27 cellular contexts compared by ENCODE assay signal in the genomic region with DNA sequence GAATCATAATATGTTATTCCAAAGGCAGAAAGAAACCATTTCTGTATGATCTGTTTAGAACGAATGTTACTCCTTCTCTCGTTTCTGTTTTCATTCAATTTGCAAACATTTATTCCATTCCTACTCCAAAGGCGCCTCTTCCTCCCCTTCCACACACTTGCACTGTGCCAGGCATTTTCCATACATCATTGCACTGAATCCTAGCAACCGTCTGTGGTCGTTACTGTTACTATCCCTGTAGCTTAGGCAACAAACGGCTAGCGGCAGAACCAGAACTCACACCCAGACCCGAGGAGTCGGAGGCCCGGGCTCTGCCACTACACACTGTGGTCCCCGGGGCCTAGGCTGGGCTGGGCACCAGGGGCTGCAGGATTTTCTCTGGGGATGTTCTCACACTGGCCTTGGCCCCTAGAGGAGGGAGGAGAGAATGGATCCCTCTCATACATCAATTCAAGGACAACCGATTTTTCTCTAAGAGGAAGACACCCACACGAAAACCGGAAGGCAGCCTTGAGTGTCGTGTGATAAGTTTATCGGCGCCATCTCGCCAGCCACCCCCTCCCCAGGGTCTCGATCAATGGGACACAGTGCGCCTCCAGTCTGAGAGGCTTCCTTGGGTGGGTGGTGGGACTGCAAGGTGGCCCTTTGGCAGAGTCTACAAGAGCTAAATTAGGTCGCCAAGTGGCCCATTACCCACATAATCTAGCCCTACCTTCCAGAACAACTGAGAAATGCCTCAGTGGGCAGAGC.
DNase-seq lines count a peak whose midpoint lies in the region; ATAC-seq and TF ChIP-seq lines count a peak whose summit lies in the region.
"Had no signal": no experiment of that assay in that cellular context is flagged by ENCODE, and none has a peak within 500 bp of the region (broad histone marks: within the 10 kb centered on the region; RNA-seq: fewer than 3 reads in every experiment).

No MANE protein-coding gene starts in this region.

- H3K4me1 ChIP-seq in neuronal stem cell (ENCODE audit: control insufficient read depth in 2 of 2, insufficient read depth in 1 of 2, low read depth in 1 of 2, low read length in 2 of 2), result peaks cover 2 to 16% of the 10 kb centered on the region in 2 donors
- H3K4me1 ChIP-seq: psoas muscle, SJCRH30 had no signal

- H4K91ac ChIP-seq in neuronal stem cell (ENCODE audit: low read depth, low read length, poor library complexity), result no peak overlapping the region

- no peak overlapping the region for H3K23ac ChIP-seq in neuronal stem cell (ENCODE audit: low read depth, low read length, poor library complexity)

- peak overlapping the region; percentile 32 for H2AK5ac ChIP-seq in neuronal stem cell (ENCODE audit: low read depth, low read length)

- H3K36me3 ChIP-seq in neuronal stem cell (replicated peaks in 1 of 2; ENCODE audit: control insufficient read depth in 2 of 2, insufficient read depth in 2 of 2, low read length in 2 of 2), result no peaks in the 10 kb centered on the region
- H3K36me3 ChIP-seq: heart left ventricle, SJCRH30, stomach had no signal

- H3K4me3 Mint-ChIP-seq in activated naive CD4-positive, alpha-beta T cell treated with anti-CD3 and anti-CD28 coated beads for 36 hours, result peak overlapping the region; percentile 32
- H3K4me3 Mint-ChIP-seq in brain, result peak overlapping the region in 3 of 5 experiments; percentile 6 to 66 (median 63)
- H3K4me3 Mint-ChIP-seq: activated naive CD8-positive, alpha-beta T cell treated with anti-CD3 and anti-CD28 coated beads, Interleukin-2, amount 50 U/mL, for 24 hours; CD14-positive monocyte had no signal

- H3K9ac ChIP-seq in neuronal stem cell (ENCODE audit: low read depth, low read length, poor library complexity), result no peak overlapping the region

- no peak overlapping the region for H3K4me3 ChIP-seq in neuronal stem cell (ENCODE audit: low read length in 2 of 2)
- H3K4me3 ChIP-seq: heart left ventricle, mucosa of descending colon, PC-9, psoas muscle, SJCRH30, smooth muscle cell, stomach had no signal

- H3K4me1 Mint-ChIP-seq in activated naive CD4-positive, alpha-beta T cell treated with anti-CD3 and anti-CD28 coated beads for 36 hours (ENCODE audit: low read depth), result peaks cover 86% of the 10 kb centered on the region
- peaks cover 50% of the 10 kb centered on the region for H3K4me1 Mint-ChIP-seq in brain

- ATAC-seq in GM19035 (IDR thresholded peaks at IDR 0.05; ENCODE audit: unreplicated experiment), result no peak
- no peak for ATAC-seq in SK-N-SH treated with all-trans-retinoic acid at 6 μM for 48 hours
- ATAC-seq: activated CD4-positive, CD25-positive, alpha-beta regulatory T cell treated with anti-CD3 and anti-CD28 coated beads, Interleukin-2, amount 50 U/mL, for 24 hours; activated naive CD8-positive, alpha-beta T cell treated with anti-CD3 and anti-CD28 coated beads, Interleukin-2, amount 50 U/mL, for 24 hours; heart left ventricle; left ventricle myocardium superior; mucosa of descending colon; psoas muscle had no signal

- H2AFZ ChIP-seq in neuronal stem cell (ENCODE audit: low read length), result peak overlapping the region; percentile 4
- H2AFZ ChIP-seq: PC-9 had no signal

- no peak overlapping the region for H3K14ac ChIP-seq in neuronal stem cell (ENCODE audit: low read length)

- H2BK15ac ChIP-seq in neuronal stem cell (ENCODE audit: low read length), result no peak overlapping the region

- H3K9me3 ChIP-seq in neuronal stem cell (replicated peaks in 1 of 2; ENCODE audit: control insufficient read depth in 2 of 2, insufficient read depth in 1 of 2, low read depth in 1 of 2, low read length in 2 of 2), result no peaks in the 10 kb centered on the region
- H3K9me3 ChIP-seq: heart left ventricle, mucosa of descending colon, psoas muscle, SJCRH30, stomach had no signal

- H3K4me2 ChIP-seq in neuronal stem cell (ENCODE audit: insufficient read depth, low read length, poor library complexity, severe bottlenecking), result no peak overlapping the region
- H3K4me2 ChIP-seq: PC-9, smooth muscle cell had no signal

- H3K27me3 Mint-ChIP-seq in activated naive CD4-positive, alpha-beta T cell treated with anti-CD3 and anti-CD28 coated beads for 36 hours (ENCODE audit: low read depth), result no peaks in the 10 kb centered on the region
- H3K27me3 Mint-ChIP-seq in brain, result no peaks in the 10 kb centered on the region
- H3K27me3 Mint-ChIP-seq: activated naive CD8-positive, alpha-beta T cell treated with anti-CD3 and anti-CD28 coated beads, Interleukin-2, amount 50 U/mL, for 24 hours had no signal

- no CpG with 5 or more reads among the region's 21 CpGs for WGBS in neuronal stem cell (ENCODE audit: extremely low coverage in 2 of 2, insufficient read length in 2 of 2, insufficient replicate concordance in 1 of 2), 2 donors

- intact Hi-C loops in activated naive CD4-positive, alpha-beta T cell treated with anti-CD3 and anti-CD28 coated beads for 36 hours (cut with micrococcal nuclease), result no loop called here

- H4K8ac ChIP-seq in neuronal stem cell (ENCODE audit: low read depth, low read length), result no peak overlapping the region

- CTCF ChIA-PET in activated naive CD4-positive, alpha-beta T cell treated with anti-CD3 and anti-CD28 coated beads for 36 hours (lab: Charles Lee), result no interaction called here

- no peak overlapping the region for H2BK5ac ChIP-seq in neuronal stem cell (ENCODE audit: low read length)

- H3K9me3 Mint-ChIP-seq in activated naive CD4-positive, alpha-beta T cell treated with anti-CD3 and anti-CD28 coated beads for 36 hours, result no peaks in the 10 kb centered on the region
- H3K9me3 Mint-ChIP-seq in brain, result no peaks in the 10 kb centered on the region
- H3K9me3 Mint-ChIP-seq: activated naive CD8-positive, alpha-beta T cell treated with anti-CD3 and anti-CD28 coated beads, Interleukin-2, amount 50 U/mL, for 24 hours had no signal

- DNase-seq in activated naive CD4-positive, alpha-beta T cell treated with anti-CD3 and anti-CD28 coated beads for 36 hours, result peak; percentile 16
- DNase-seq in activated naive CD4-positive, alpha-beta T cell treated with Interleukin-2 at 50 U/mL for 16 hours, result no peak
- DNase-seq in NCI-H526 (lab: John Stamatoyannopoulos, UW), result peak; percentile 43 to 74
- DNase-seq in neuronal stem cell (ENCODE audit: low spot score), result no peak
- DNase-seq in DMS153 treated with DMSO at 0.1 percent for 48 hours (lab: John Stamatoyannopoulos, UW; ENCODE audit: unreplicated experiment), result no peak
- DNase-seq: activated naive CD8-positive, alpha-beta T cell treated with anti-CD3 and anti-CD28 coated beads, Interleukin-2, amount 50 U/mL, for 24 hours; DMS153; GF-D8; heart left ventricle; IMR-90; left ventricle myocardium superior; mucosa of descending colon; NCI-H1436; NCI-H82; PC-9; psoas muscle; SJCRH30; stimulated activated CD4-positive, alpha-beta T cell treated with anti-CD3 and anti-CD28 coated beads, Interleukin-4, amount 100 ng/mL, for 1 hour; stomach; T-helper 9 cell; trophoblast cell had no signal

- peak overlapping the region; percentile 27 for H2BK120ac ChIP-seq in neuronal stem cell (ENCODE audit: low read depth, low read length)

- H3K27me3 ChIP-seq in neuronal stem cell (ENCODE audit: control insufficient read depth in 3 of 3, insufficient read depth in 3 of 3, low read depth in 1 of 3, low read length in 3 of 3), result peaks cover 0 to 4% (median 0%) of the 10 kb centered on the region in 3 experiments
- H3K27me3 ChIP-seq: heart left ventricle, SJCRH30, stomach had no signal

- peak overlapping the region; percentile 86 for H3K27ac Mint-ChIP-seq in activated naive CD4-positive, alpha-beta T cell treated with anti-CD3 and anti-CD28 coated beads for 36 hours
- H3K27ac Mint-ChIP-seq in brain, result peak overlapping the region; percentile 18 to 94 (median 86)
- H3K27ac Mint-ChIP-seq: activated naive CD8-positive, alpha-beta T cell treated with anti-CD3 and anti-CD28 coated beads, Interleukin-2, amount 50 U/mL, for 24 hours; CD14-positive monocyte had no signal

- no peak overlapping the region for H3K4ac ChIP-seq in neuronal stem cell (ENCODE audit: low read length)

- H3K27ac ChIP-seq in neuronal stem cell (replicated peaks; ENCODE audit: low read length), result no peak overlapping the region
- H3K27ac ChIP-seq: heart left ventricle, PC-9, psoas muscle, SJCRH30, stomach had no signal

- peaks cover 57% of the 10 kb centered on the region for H3K36me3 Mint-ChIP-seq in activated naive CD4-positive, alpha-beta T cell treated with anti-CD3 and anti-CD28 coated beads for 36 hours (ENCODE audit: low read depth)
- H3K36me3 Mint-ChIP-seq in brain, result no peaks in the 10 kb centered on the region
- H3K36me3 Mint-ChIP-seq: CD14-positive monocyte had no signal

- H3K79me1 ChIP-seq in neuronal stem cell (ENCODE audit: low read depth, low read length), result no peaks in the 10 kb centered on the region

- H2BK12ac ChIP-seq in neuronal stem cell (ENCODE audit: low read length), result no peak overlapping the region

- TF ChIP-seq CTCF in brain (conservative IDR thresholded peaks at IDR 0.05), result no peak

- H3K18ac ChIP-seq in neuronal stem cell (ENCODE audit: low read length), result no peak overlapping the region

TF ChIP-seq in SK-N-SH treated with all-trans-retinoic acid at 6 μM for 48 hours, 23 proteins besides CTCF, POLR2A, EP300 and RAD21 (continues in another document):
- no peak for TF ChIP-seq PPARA (CRISPR knock-in tag; IDR thresholded peaks at IDR 0.05; ENCODE audit: borderline replicate concordance)
- TF ChIP-seq OSR1 (CRISPR knock-in tag; IDR thresholded peaks at IDR 0.05), result no peak
- TF ChIP-seq POU6F1 (CRISPR knock-in tag; IDR thresholded peaks at IDR 0.05; ENCODE audit: borderline replicate concordance, low read depth), result no peak
- no peak for TF ChIP-seq ARNTL (CRISPR knock-in tag; IDR thresholded peaks at IDR 0.05; ENCODE audit: borderline replicate concordance, low read depth)
- no peak for TF ChIP-seq ZFP30 (CRISPR knock-in tag; IDR thresholded peaks at IDR 0.05)

Comparison
In these comparisons a context has a peak if more than half of its experiments do, and no peak if none do; other contexts are left out.
1. DNase-seq: peak in activated naive CD4-positive, alpha-beta T cell treated with anti-CD3 and anti-CD28 coated beads for 36 hours (single experiment) and NCI-H526 (2 of 2); none in activated naive CD4-positive, alpha-beta T cell treated with Interleukin-2 at 50 U/mL for 16 hours (single experiment), neuronal stem cell (single experiment) and DMS153 treated with DMSO at 0.1 percent for 48 hours (single experiment).